1 cellular context compared by ENCODE assay signal in genomic region chr16:50721549-50722409, GRCh38.
TF ChIP-seq lines count a peak whose summit lies in the region.

No MANE protein-coding gene starts in this region.

TF ChIP-seq in HepG2, 621 proteins besides CTCF, POLR2A, EP300 and RAD21:
- TF ChIP-seq ZMAT5 (CRISPR knock-in tag; IDR thresholded peaks at IDR 0.05; ENCODE audit: borderline replicate concordance, low read depth) (no peak), ARID5B (CRISPR knock-in tag; IDR thresholded peaks at IDR 0.05) (peak; percentile 20; the same call in 1 of the 2 replicates), ZNF280D (CRISPR knock-in tag; IDR thresholded peaks at IDR 0.05) (0 out of 2 replicates have a peak, but pooled peaks have one; percentile 5), ZGPAT (CRISPR knock-in tag; IDR thresholded peaks at IDR 0.05) (peak; percentile 38; the same call in 1 of the 2 replicates), ZNF230 (CRISPR knock-in tag; IDR thresholded peaks at IDR 0.05) (no peak), ZIK1 (CRISPR knock-in tag; IDR thresholded peaks at IDR 0.05; ENCODE audit: borderline replicate concordance, low read depth) (no peak), HNF4A (CRISPR knock-in tag; IDR thresholded peaks at IDR 0.05) (peak; percentile 30), NFATC3 (CRISPR knock-in tag; IDR thresholded peaks at IDR 0.05) (no peak), ZNF790 (CRISPR knock-in tag; IDR thresholded peaks at IDR 0.05; ENCODE audit: borderline replicate concordance) (no peak), KLF11 (CRISPR knock-in tag; IDR thresholded peaks at IDR 0.05) (no peak), SALL1 (CRISPR knock-in tag; IDR thresholded peaks at IDR 0.05) (peak; percentile 58; the same call in 1 of the 2 replicates), PAXIP1 (CRISPR knock-in tag; conservative IDR thresholded peaks at IDR 0.05) (peak; percentile 31), ZBTB14 (CRISPR knock-in tag; IDR thresholded peaks at IDR 0.05) (0 out of 2 replicates have a peak, but pooled peaks have one; percentile 21), TBX2 (CRISPR knock-in tag; IDR thresholded peaks at IDR 0.05; ENCODE audit: borderline replicate concordance) (0 out of 2 replicates have a peak, but pooled peaks have one; percentile 15), ATF5 (CRISPR knock-in tag; IDR thresholded peaks at IDR 0.05; ENCODE audit: low read depth) (no peak), DPF2 (CRISPR knock-in tag; IDR thresholded peaks at IDR 0.05; ENCODE audit: borderline replicate concordance, low read depth) (no peak), ZSCAN20 (CRISPR knock-in tag; IDR thresholded peaks at IDR 0.05; ENCODE audit: borderline replicate concordance) (0 out of 2 replicates have a peak, but pooled peaks have one; percentile 14), ZNF770 (CRISPR knock-in tag; IDR thresholded peaks at IDR 0.05) (peak; percentile 85), ZNF121 (CRISPR knock-in tag; IDR thresholded peaks at IDR 0.05) (peak; percentile 97), ZMYM3 (CRISPR knock-in tag; IDR thresholded peaks at IDR 0.05) (peak; percentile 61)
TF ChIP-seq in HepG2: peak in this region for 12.
